ENCODE assay signal across 23 cellular contexts in the genomic region with DNA sequence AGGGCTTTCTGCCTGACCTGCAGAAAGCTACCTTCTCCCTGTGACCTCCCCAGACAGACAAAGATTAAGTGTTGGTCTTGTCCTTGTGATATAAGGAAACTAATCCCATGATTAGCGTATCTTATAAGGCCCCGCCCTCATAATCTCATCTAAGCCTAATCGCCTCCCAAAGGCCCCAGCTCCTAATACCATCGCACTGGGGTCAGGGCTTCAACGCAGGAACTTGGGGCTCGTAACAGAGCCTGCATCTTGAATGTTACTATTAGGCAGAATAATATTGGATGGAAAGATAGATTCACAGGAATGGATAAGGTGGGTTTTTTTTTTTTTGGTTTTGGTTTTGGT.
"Had no signal": no experiment of that assay in that cellular context is flagged by ENCODE, and none has a peak within 500 bp of the region (broad histone marks: within the 10 kb centered on the region; RNA-seq: fewer than 3 reads in every experiment).

No MANE protein-coding gene starts in this region.

- H3K27ac Mint-ChIP-seq: activated CD8-positive, alpha-beta T cell treated with anti-CD3 and anti-CD28 coated beads for 36 hours; activated naive CD8-positive, alpha-beta T cell treated with anti-CD3 and anti-CD28 coated beads, Interleukin-2, amount 10 ng/mL, durations not matched to agents 7 days and 5 days; activated T-cell treated with anti-CD3 and anti-CD28 coated beads, Interleukin-2, amount 50 U/mL, for 72 hours; activated T-helper 2 cell treated with anti-CD3 and anti-CD28 coated beads, Interferon-gamma antibody, Interleukin-2, Interleukin-4, amounts not matched to agents 10 μg/mL and 5 μg/mL and 100 μg/mL, durations not matched to agents 14 hours and 24 hours and 36 hours had no signal

- H3K36me3 Mint-ChIP-seq: activated naive CD8-positive, alpha-beta T cell treated with anti-CD3 and anti-CD28 coated beads, Interleukin-2, amount 10 ng/mL, durations not matched to agents 7 days and 5 days had no signal

- H3K4me3 Mint-ChIP-seq: activated CD8-positive, alpha-beta T cell treated with anti-CD3 and anti-CD28 coated beads for 36 hours; activated naive CD8-positive, alpha-beta T cell treated with anti-CD3 and anti-CD28 coated beads, Interleukin-2, amount 10 ng/mL, durations not matched to agents 7 days and 5 days; activated T-cell treated with anti-CD3 and anti-CD28 coated beads, Interleukin-2, amount 50 U/mL, for 72 hours had no signal

- DNase-seq: activated CD4-positive, alpha-beta T cell treated with anti-CD3 and anti-CD28 coated beads for 4 hours; activated CD8-positive, alpha-beta memory T cell treated with anti-CD3 and anti-CD28 coated beads, Interleukin-2, amount 50 U/mL, for 4 hours; activated CD8-positive, alpha-beta T cell treated with anti-CD3 and anti-CD28 coated beads for 36 hours; activated naive CD4-positive, alpha-beta T cell treated with anti-CD3 and anti-CD28 coated beads, Interleukin-2, amount 50 U/mL, for 16 hours; activated naive CD8-positive, alpha-beta T cell treated with anti-CD3 and anti-CD28 coated beads, Interleukin-2, amount 10 ng/mL, durations not matched to agents 7 days and 5 days; activated T-cell treated with anti-CD3 and anti-CD28 coated beads, Interleukin-2, amount 50 U/mL, for 72 hours; adrenal gland; anterior cingulate cortex; cerebellar nuclear complex; Kasumi-1; NCI-H1048; NCI-H146; NCI-H187 treated with DMSO at 0.1 percent for 48 hours; NCI-H2081 treated with DMSO at 0.1 percent for 48 hours; NCI-H446; NCI-H774; NK-92 treated with Interleukin-12 subunit alpha and Interleukin-12 subunit beta, amount 100 ng/mL, for 24 hours; OCI-M1; T-helper 1 cell had no signal

- ATAC-seq: activated CD8-positive, alpha-beta T cell treated with anti-CD3 and anti-CD28 coated beads for 36 hours; activated T-cell treated with anti-CD3 and anti-CD28 coated beads, Interleukin-2, amount 50 U/mL, for 72 hours; Right ventricle myocardium inferior had no signal

- H3K27ac ChIP-seq: adrenal gland, SK-N-MC, VCaP had no signal

- H3K36me3 ChIP-seq: adrenal gland had no signal

- H3K4me1 ChIP-seq: adrenal gland had no signal

- H3K9me3 ChIP-seq: adrenal gland had no signal

- H3K27me3 ChIP-seq: adrenal gland had no signal

- H3K9me3 Mint-ChIP-seq: activated CD8-positive, alpha-beta T cell treated with anti-CD3 and anti-CD28 coated beads for 36 hours; activated naive CD8-positive, alpha-beta T cell treated with anti-CD3 and anti-CD28 coated beads, Interleukin-2, amount 10 ng/mL, durations not matched to agents 7 days and 5 days; activated T-cell treated with anti-CD3 and anti-CD28 coated beads, Interleukin-2, amount 50 U/mL, for 72 hours; activated T-helper 2 cell treated with anti-CD3 and anti-CD28 coated beads, Interferon-gamma antibody, Interleukin-2, Interleukin-4, amounts not matched to agents 10 μg/mL and 5 μg/mL and 100 μg/mL, durations not matched to agents 14 hours and 24 hours and 36 hours had no signal

- H3K4me3 ChIP-seq: adrenal gland, SK-N-MC had no signal
